Comparison of ENCODE assay signal across 8 cellular contexts in the genomic region with DNA sequence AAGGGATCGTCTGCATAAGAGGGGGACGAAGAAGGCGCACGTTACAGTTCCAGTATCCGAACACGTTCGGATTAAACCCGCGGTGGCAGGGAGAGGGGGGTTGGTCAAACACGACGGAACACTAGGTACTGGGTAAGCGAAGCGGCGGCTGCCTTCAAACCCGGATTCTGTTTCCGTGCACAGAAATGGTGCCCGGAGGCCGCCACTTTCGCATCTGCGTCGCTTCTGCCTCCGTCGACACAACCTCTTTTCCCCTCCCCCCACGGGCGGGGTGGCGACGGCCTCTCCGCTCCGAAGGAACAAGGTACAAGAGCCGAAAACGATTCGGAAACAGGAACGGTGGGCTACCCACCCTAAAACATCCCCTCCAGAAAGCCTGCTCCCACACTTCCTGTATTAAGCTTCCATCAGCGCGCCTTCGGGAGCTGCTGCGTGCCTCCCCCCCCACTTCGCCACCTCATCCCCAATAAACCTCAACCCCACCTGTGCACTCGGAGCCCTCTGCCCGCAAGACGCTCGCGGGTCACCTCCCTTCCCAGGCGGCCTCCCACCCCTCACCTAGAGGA. TPM values are rescaled to one million over a fixed set of nuclear protein-coding genes. Genes with fewer than 3 reads are reported as not detected.
DNase-seq lines count a peak whose midpoint lies in the region; ATAC-seq, FAIRE-seq and TF ChIP-seq lines count a peak whose summit lies in the region.

No MANE protein-coding gene starts in this region.

- H3K36me3 ChIP-seq in adipocyte (ENCODE audit: control insufficient read depth, insufficient read depth, low read length, severe bottlenecking) (no peaks in the 10 kb centered on the region), right atrium auricular region (no peaks in the 10 kb centered on the region), psoas muscle (ENCODE audit: insufficient read depth in 1 of 2, low read depth in 1 of 2) (no peaks in the 10 kb centered on the region)

- FAIRE-seq in urothelium cell line (lab: Jason Lieb, UNC): no peak

- H3K27ac ChIP-seq in right atrium auricular region (peak overlapping the region; percentile 96 to 99), psoas muscle (peak overlapping the region; percentile 99)

- peak overlapping the region; percentile 97 for H3K4me3 ChIP-seq in Jurkat, Clone E6-1 (ENCODE audit: low read length)
- H3K4me3 ChIP-seq in adipocyte (ENCODE audit: low read length) (peak overlapping the region; percentile 97), right atrium auricular region (peak overlapping the region; percentile 85 to 95), psoas muscle (peak overlapping the region; percentile 97)

- peak overlapping the region; percentile 96 for H3K9ac ChIP-seq in adipocyte (ENCODE audit: low read length)

- H3K4me1 ChIP-seq in adipocyte (ENCODE audit: control insufficient read depth, insufficient read depth, low read length): peaks cover 23% of the 10 kb centered on the region
- peaks cover 0 to 36% of the 10 kb centered on the region in 2 donors for H3K4me1 ChIP-seq in right atrium auricular region
- H3K4me1 ChIP-seq in psoas muscle: peaks cover 49% of the 10 kb centered on the region

- 0% methylated on average over 44 of the region's 44 CpGs for WGBS in psoas muscle, 3 donors

- ATAC-seq in GM21576 (IDR thresholded peaks at IDR 0.05; ENCODE audit: unreplicated experiment): peak; percentile 26
- peak; percentile 38 to 73 (median 52) for ATAC-seq in psoas muscle

- no peak for TF ChIP-seq CTCF in right atrium auricular region (IDR thresholded peaks at IDR 0.05)
- TF ChIP-seq CTCF in psoas muscle (IDR thresholded peaks at IDR 0.05): no peak

- intact Hi-C loops in psoas muscle (cut with DNase I): loop anchor here (1.0 to 2.0 kb wide), 2 partner anchors 52 kb away; a partner anchor contains a TSS

- H3K9me3 ChIP-seq in adipocyte (ENCODE audit: control insufficient read depth, low read length) (no peaks in the 10 kb centered on the region), right atrium auricular region (no peaks in the 10 kb centered on the region), psoas muscle (no peaks in the 10 kb centered on the region)

- H3K27me3 ChIP-seq in adipocyte (replicated peaks; ENCODE audit: control insufficient read depth, insufficient read depth, low read length): no peaks in the 10 kb centered on the region
- H3K27me3 ChIP-seq in right atrium auricular region: no peaks in the 10 kb centered on the region
- H3K27me3 ChIP-seq in psoas muscle (ENCODE audit: insufficient read depth in 3 of 3, low read length in 2 of 3): no peaks in the 10 kb centered on the region

- peak; percentile 55 for DNase-seq in EL
- peak; percentile 51 for DNase-seq in Jurkat, Clone E6-1 (ENCODE audit: low read depth, low spot score)
- peak; percentile 2 to 21 for DNase-seq in SW 1271 (lab: John Stamatoyannopoulos, UW)
- DNase-seq in adipocyte (ENCODE audit: low read depth): peak; percentile 80
- DNase-seq in right atrium auricular region (ENCODE audit: low spot score): peak; percentile 72
- peak; percentile 73 to 85 for DNase-seq in psoas muscle
- peak; percentile 50 for DNase-seq in urothelium cell line (ENCODE audit: low spot score)

RNA-seq across cellular contexts. Expression of a gene that starts 0.7 kb away (rescaled TPM):
- polyA plus RNA-seq in Jurkat, Clone E6-1 (2012; ENCODE audit: insufficient read depth, insufficient read length): 101 TPM
- total RNA-seq in right atrium auricular region (10 to 100 TPM; 59.5 to 65.4 TPM), psoas muscle (100 to 1,000 TPM; 126 to 219 (median 156) TPM)
- 100 to 1,000 TPM in 1 of 3 donors, 10 to 100 TPM in 2; 34.8 to 145 (median 39.5) TPM for polyA plus RNA-seq in psoas muscle

RNA-seq across cellular contexts. Expression of a gene that starts 42.2 kb away (rescaled TPM):
- polyA plus RNA-seq in Jurkat, Clone E6-1 (2012; ENCODE audit: insufficient read depth, insufficient read length): not detected
- total RNA-seq in right atrium auricular region: 1 to 10 TPM in 1 of 2 donors, under 1 TPM in 1; 0.51 to 1.2 TPM
- total RNA-seq in psoas muscle: under 1 TPM in 1 of 4 donors, not detected in 3; 0.30 TPM
- polyA plus RNA-seq in psoas muscle: under 1 TPM in 1 of 3 donors, not detected in 2; 0.40 TPM

RNA-seq across cellular contexts. Expression of a gene that starts 51.8 kb away (rescaled TPM):
- polyA plus RNA-seq in Jurkat, Clone E6-1 (2012; ENCODE audit: insufficient read depth, insufficient read length): 31.8 TPM
- total RNA-seq in right atrium auricular region (10 to 100 TPM; 76.4 to 87.2 TPM), psoas muscle (100 to 1,000 TPM; 175 to 210 (median 180) TPM)
- 100 to 1,000 TPM in 2 of 3 donors, 10 to 100 TPM in 1; 49.5 to 224 (median 136) TPM for polyA plus RNA-seq in psoas muscle

Comparison
In these comparisons a context has a peak if more than half of its experiments do, and no peak if none do; other contexts are left out.
1. Peak in every context shown above with its lines: DNase-seq, ATAC-seq, H3K4me3 ChIP-seq and H3K27ac ChIP-seq.
2. DNase-seq: peak in every context shown above with its lines; median percentile 80 in adipocyte; 79 in psoas muscle; 72 in right atrium auricular region; 55 in EL; 51 in Jurkat, Clone E6-1; 50 in urothelium cell line; 12 in SW 1271.